In the genomic region with DNA sequence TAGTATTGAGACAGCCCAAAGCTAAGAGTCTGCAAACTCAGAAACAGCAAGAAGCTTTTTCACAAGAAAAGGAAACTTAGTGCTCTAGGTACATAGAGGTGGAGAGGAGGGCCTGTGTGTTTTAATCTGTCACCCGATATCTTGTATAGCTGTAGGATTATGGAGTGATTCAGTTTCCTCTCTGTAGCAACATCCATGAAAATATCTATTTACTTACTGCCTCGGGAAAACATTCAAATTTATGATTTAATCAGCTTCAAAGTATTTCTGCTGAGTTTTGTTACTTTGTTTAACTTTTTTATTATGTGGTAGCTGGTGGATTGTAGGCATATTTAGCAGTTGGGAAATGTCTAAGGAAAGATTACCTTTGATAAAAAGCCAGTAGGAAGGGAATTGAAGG, we compare ENCODE assay signal across 10 cellular contexts.
DNase-seq lines count a peak whose midpoint lies in the region; ATAC-seq and TF ChIP-seq lines count a peak whose summit lies in the region.
"Had no signal": no experiment of that assay in that cellular context is flagged by ENCODE, and none has a peak within 500 bp of the region (broad histone marks: within the 10 kb centered on the region; RNA-seq: fewer than 3 reads in every experiment).

No MANE protein-coding gene starts in this region.

- peaks cover 52% of the 10 kb centered on the region for H3K4me1 Mint-ChIP-seq in activated CD8-positive, alpha-beta memory T cell treated with anti-CD3 and anti-CD28 coated beads, Interleukin-2, amount 10 ng/mL, durations not matched to agents 7 days and 5 days

- H3K9me3 ChIP-seq in RWPE2 (ENCODE audit: severe bottlenecking) (no peaks in the 10 kb centered on the region), subcutaneous abdominal adipose tissue (ENCODE audit: control insufficient read depth in 5 of 5, low read length in 5 of 5) (no peaks in the 10 kb centered on the region)

- H3K4me1 ChIP-seq in RWPE2 (ENCODE audit: insufficient read depth, poor library complexity, severe bottlenecking) = peaks cover 62% of the 10 kb centered on the region
- H3K4me1 ChIP-seq in subcutaneous abdominal adipose tissue (ENCODE audit: control insufficient read depth in 5 of 5, insufficient read depth in 5 of 5, low read length in 5 of 5) = peaks cover 10 to 46% (median 38%) of the 10 kb centered on the region in 5 donors

- POLR2A ChIA-PET in HEK293T (lab: Yijun Ruan, JAX) = no interaction called here

- H3K9me3 Mint-ChIP-seq in activated CD8-positive, alpha-beta memory T cell treated with anti-CD3 and anti-CD28 coated beads, Interleukin-2, amount 10 ng/mL, durations not matched to agents 7 days and 5 days (ENCODE audit: low read depth) = no peaks in the 10 kb centered on the region
- H3K9me3 Mint-ChIP-seq: CD4-positive, CD25-positive, alpha-beta regulatory T cell had no signal

- no peak overlapping the region for H3K4me3 Mint-ChIP-seq in activated CD8-positive, alpha-beta memory T cell treated with anti-CD3 and anti-CD28 coated beads, Interleukin-2, amount 10 ng/mL, durations not matched to agents 7 days and 5 days
- H3K4me3 Mint-ChIP-seq: CD4-positive, CD25-positive, alpha-beta regulatory T cell had no signal

- H3K4me3 ChIP-seq in RWPE2 (ENCODE audit: severe bottlenecking) (no peak overlapping the region), subcutaneous abdominal adipose tissue (ENCODE audit: low read depth in 1 of 5, low read length in 5 of 5) (no peak overlapping the region)

- no peak for TF ChIP-seq CTCF in RWPE2 (IDR thresholded peaks at IDR 0.05; ENCODE audit: poor library complexity, severe bottlenecking)

- no peaks in the 10 kb centered on the region for H3K36me3 Mint-ChIP-seq in activated CD8-positive, alpha-beta memory T cell treated with anti-CD3 and anti-CD28 coated beads, Interleukin-2, amount 10 ng/mL, durations not matched to agents 7 days and 5 days
- H3K36me3 Mint-ChIP-seq: CD4-positive, CD25-positive, alpha-beta regulatory T cell had no signal

- H3K27ac Mint-ChIP-seq in activated CD8-positive, alpha-beta memory T cell treated with anti-CD3 and anti-CD28 coated beads, Interleukin-2, amount 10 ng/mL, durations not matched to agents 7 days and 5 days = peak overlapping the region; percentile 61

- no peaks in the 10 kb centered on the region for H3K27me3 ChIP-seq in RWPE2 (ENCODE audit: insufficient read depth, poor library complexity, severe bottlenecking)
- H3K27me3 ChIP-seq in subcutaneous abdominal adipose tissue (ENCODE audit: control insufficient read depth in 5 of 5, insufficient read depth in 4 of 5, low read length in 5 of 5) = no peaks in the 10 kb centered on the region

- peak overlapping the region; percentile 85 for H3K27ac ChIP-seq in RWPE2 (ENCODE audit: poor library complexity, severe bottlenecking)
- H3K27ac ChIP-seq in subcutaneous abdominal adipose tissue (ENCODE audit: low read depth, low read length) = peak overlapping the region; percentile 83

- DNase-seq in activated CD8-positive, alpha-beta memory T cell treated with anti-CD3 and anti-CD28 coated beads, Interleukin-2, amount 10 ng/mL, durations not matched to agents 7 days and 5 days = no peak
- DNase-seq in activated CD8-positive, alpha-beta memory T cell treated with anti-CD3 and anti-CD28 coated beads for 24 hours = no peak
- DNase-seq in RWPE2 (ENCODE audit: low spot score) = no peak
- no peak for DNase-seq in HEK293T (ENCODE audit: extremely low spot score)
- DNase-seq in 8988T = no peak
- DNase-seq: CD4-positive, CD25-positive, alpha-beta regulatory T cell; NCI-H1105 treated with DMSO at 0.1 percent for 48 hours had no signal

- H3K27me3 Mint-ChIP-seq in activated CD8-positive, alpha-beta memory T cell treated with anti-CD3 and anti-CD28 coated beads, Interleukin-2, amount 10 ng/mL, durations not matched to agents 7 days and 5 days = no peaks in the 10 kb centered on the region
- H3K27me3 Mint-ChIP-seq: CD4-positive, CD25-positive, alpha-beta regulatory T cell had no signal

- no peak for ATAC-seq in activated CD8-positive, alpha-beta memory T cell treated with anti-CD3 and anti-CD28 coated beads, Interleukin-2, amount 10 ng/mL, durations not matched to agents 7 days and 5 days
- ATAC-seq in RWPE2 (ENCODE audit: low read depth) (peak; percentile 83), esophagus mucosa (peak; percentile 31), GM19463 (IDR thresholded peaks at IDR 0.05; ENCODE audit: unreplicated experiment) (no peak)

- H3K36me3 ChIP-seq in RWPE2 (ENCODE audit: low read depth) = no peaks in the 10 kb centered on the region
- H3K36me3 ChIP-seq in subcutaneous abdominal adipose tissue (ENCODE audit: control insufficient read depth in 5 of 5, insufficient read depth in 5 of 5, low read length in 5 of 5) = no peaks in the 10 kb centered on the region

- H3K9ac ChIP-seq in subcutaneous abdominal adipose tissue (ENCODE audit: low read length in 5 of 5) = peak overlapping the region in 2 of 5 donors; percentile 21 to 45

- CTCF ChIA-PET in activated CD8-positive, alpha-beta memory T cell treated with anti-CD3 and anti-CD28 coated beads, Interleukin-2, amount 10 ng/mL, durations not matched to agents 7 days and 5 days (lab: Charles Lee) = interaction anchor here (0.5 to 3.6 kb wide), 5 partner anchors 8 to 494 kb away, joined by 3 to 19 read pairs (median 16); no protein-coding TSS in a partner anchor
- CTCF ChIA-PET in HEK293T (lab: Yijun Ruan, JAX) = interaction anchor here (0.6 to 2.7 kb wide), 6 partner anchors 11 to 480 kb away, joined by 3 to 11 read pairs (median 4); partner anchors contain the start of genes MCM10 and OPTN

TF ChIP-seq in HEK293T, 16 proteins besides CTCF, POLR2A, EP300 and RAD21:
- TF ChIP-seq FOXK2 (IDR thresholded peaks at IDR 0.05) (no peak), HDGF (IDR thresholded peaks at IDR 0.05; ENCODE audit: borderline replicate concordance) (no peak), L3MBTL2 (conservative IDR thresholded peaks at IDR 0.05) (no peak), PKNOX1 (IDR thresholded peaks at IDR 0.05) (no peak), NFRKB (IDR thresholded peaks at IDR 0.05) (no peak), BHLHE40 (IDR thresholded peaks at IDR 0.05; ENCODE audit: borderline replicate concordance) (no peak), TARDBP (IDR thresholded peaks at IDR 0.05) (no peak), SUZ12 (IDR thresholded peaks at IDR 0.05) (no peak), FOXM1 (IDR thresholded peaks at IDR 0.05; ENCODE audit: borderline replicate concordance) (no peak), ARNT (IDR thresholded peaks at IDR 0.05) (no peak), ELF4 (IDR thresholded peaks at IDR 0.05) (no peak), CTBP1 (IDR thresholded peaks at IDR 0.05; ENCODE audit: borderline replicate concordance) (no peak)

Comparison
In these comparisons a context has a peak if more than half of its experiments do, and no peak if none do; other contexts are left out.
1. ATAC-seq: peak in RWPE2 (single experiment) and esophagus mucosa (single experiment); none in activated CD8-positive, alpha-beta memory T cell treated with anti-CD3 and anti-CD28 coated beads, Interleukin-2, amount 10 ng/mL, durations not matched to agents 7 days and 5 days (single experiment) and GM19463 (single experiment).